4 cellular contexts compared by ENCODE assay signal in genomic region chr10:42476101-42476500, GRCh38.
TF ChIP-seq lines count a peak whose summit lies in the region.

No MANE protein-coding gene starts in this region.

TF ChIP-seq in SK-N-SH, 30 proteins besides CTCF, POLR2A, EP300 and RAD21:
- TF ChIP-seq TCF12 (IDR thresholded peaks at IDR 0.05): no peak
- no peak for TF ChIP-seq ELF1 (IDR thresholded peaks at IDR 0.05)

TF ChIP-seq in SK-N-SH treated with all-trans-retinoic acid at 6 μM for 48 hours, 23 proteins besides CTCF, POLR2A, EP300 and RAD21:
- TF ChIP-seq TCF4 (CRISPR knock-in tag; IDR thresholded peaks at IDR 0.05; ENCODE audit: borderline replicate concordance): no peak
- TF ChIP-seq BACH2 (CRISPR knock-in tag; IDR thresholded peaks at IDR 0.05; ENCODE audit: borderline replicate concordance): no peak
- no peak for TF ChIP-seq OSR1 (CRISPR knock-in tag; IDR thresholded peaks at IDR 0.05)
- no peak for TF ChIP-seq TSHZ2 (CRISPR knock-in tag; IDR thresholded peaks at IDR 0.05)
- TF ChIP-seq ZFP3 (CRISPR knock-in tag; IDR thresholded peaks at IDR 0.05): no peak
- TF ChIP-seq CSDC2 (CRISPR knock-in tag; IDR thresholded peaks at IDR 0.05): no peak
- TF ChIP-seq PPARA (CRISPR knock-in tag; IDR thresholded peaks at IDR 0.05; ENCODE audit: borderline replicate concordance): no peak
- no peak for TF ChIP-seq ARNTL (CRISPR knock-in tag; IDR thresholded peaks at IDR 0.05; ENCODE audit: borderline replicate concordance, low read depth)
- no peak for TF ChIP-seq GLIS3 (CRISPR knock-in tag; IDR thresholded peaks at IDR 0.05)
- TF ChIP-seq TOX (CRISPR knock-in tag; IDR thresholded peaks at IDR 0.05; ENCODE audit: borderline replicate concordance): no peak
- TF ChIP-seq ISL1 (CRISPR knock-in tag; IDR thresholded peaks at IDR 0.05): no peak
- no peak for TF ChIP-seq SNAI2 (CRISPR knock-in tag; IDR thresholded peaks at IDR 0.05)
- TF ChIP-seq CSRNP3 (CRISPR knock-in tag; IDR thresholded peaks at IDR 0.05): no peak

TF ChIP-seq in K562, 482 proteins besides CTCF, POLR2A, EP300 and RAD21:
- TF ChIP-seq SNAPC5 (CRISPR knock-in tag; IDR thresholded peaks at IDR 0.05) (no peak), HDAC3 (IDR thresholded peaks at IDR 0.05; ENCODE audit: borderline replicate concordance, partially characterized antibody) (no peak), GTF2A2 (tag; IDR thresholded peaks at IDR 0.05) (no peak), CBX8 (IDR thresholded peaks at IDR 0.05; ENCODE audit: borderline replicate concordance, extremely low read depth, low read depth, low read length, poor library complexity, severe bottlenecking) (no peak), HDGF (IDR thresholded peaks at IDR 0.05) (no peak)
TF ChIP-seq in K562: peak in this region for 0.

TF ChIP-seq in HepG2, 621 proteins besides CTCF, POLR2A, EP300 and RAD21:
- TF ChIP-seq HMG20B (CRISPR knock-in tag; conservative IDR thresholded peaks at IDR 0.05) (no peak), ZSCAN30 (CRISPR knock-in tag; IDR thresholded peaks at IDR 0.05) (no peak), FOXA3 (CRISPR knock-in tag; IDR thresholded peaks at IDR 0.05) (no peak)
